In the genomic region with DNA sequence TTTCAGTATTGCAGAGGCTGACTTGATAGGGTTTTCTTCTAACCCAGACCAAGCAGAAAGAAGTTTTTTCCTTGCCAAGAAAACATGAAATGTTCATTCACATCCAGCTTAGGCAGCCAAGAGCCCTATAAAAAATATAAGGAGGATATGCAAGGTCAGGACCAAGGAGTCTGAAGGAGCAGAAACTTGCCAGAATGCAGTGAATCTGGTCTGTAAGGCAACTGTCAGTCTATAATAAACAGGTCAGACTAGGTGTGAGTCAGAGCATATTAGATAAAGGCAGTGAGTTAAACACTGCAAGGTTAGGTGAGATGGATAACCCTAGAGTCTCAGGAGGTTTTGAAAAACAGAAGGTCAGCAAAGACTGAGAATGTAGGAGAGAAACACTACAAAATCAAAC, we compare ENCODE assay signal across 21 cellular contexts.
DNase-seq lines count a peak whose midpoint lies in the region; ATAC-seq, FAIRE-seq and TF ChIP-seq lines count a peak whose summit lies in the region.
"Had no signal": no experiment of that assay in that cellular context is flagged by ENCODE, and none has a peak within 500 bp of the region (broad histone marks: within the 10 kb centered on the region; RNA-seq: fewer than 3 reads in every experiment).

No MANE protein-coding gene starts in this region.

- H3K4me1 Mint-ChIP-seq in mesothelial cell of epicardium (peaks cover 33% of the 10 kb centered on the region), natural killer cell (no peaks in the 10 kb centered on the region), CD14-positive monocyte (no peaks in the 10 kb centered on the region)
- H3K4me1 Mint-ChIP-seq: naive thymus-derived CD4-positive, alpha-beta T cell had no signal

- no peak for TF ChIP-seq POLR2A in IMR-90 (IDR thresholded peaks at IDR 0.05; ENCODE audit: low read depth, low read length)

- H2BK15ac ChIP-seq in IMR-90 (ENCODE audit: low read depth, low read length): no peak overlapping the region

- FAIRE-seq in bronchial epithelial cell (lab: Jason Lieb, UNC) (no peak), D721Med (lab: Jason Lieb, UNC) (no peak)
- FAIRE-seq: islet of Langerhans had no signal

- no peak for ATAC-seq in IMR-90 (ENCODE audit: low read depth)
- ATAC-seq in natural killer cell: no peak
- ATAC-seq: naive thymus-derived CD4-positive, alpha-beta T cell had no signal

- no peak overlapping the region for H4K91ac ChIP-seq in IMR-90 (ENCODE audit: insufficient read depth, low read depth, low read length)

- no peak overlapping the region for H3K56ac ChIP-seq in IMR-90 (ENCODE audit: extremely low read depth, insufficient read depth, low read length)

- H3K18ac ChIP-seq in IMR-90 (ENCODE audit: low read depth, low read length): no peak overlapping the region

- H3K23ac ChIP-seq in IMR-90 (ENCODE audit: low read depth, low read length): no peak overlapping the region

- no peak overlapping the region for H3K4ac ChIP-seq in IMR-90 (ENCODE audit: low read depth, low read length)

- DNase-seq in IMR-90 (peak; percentile 0), bronchial epithelial cell (ENCODE audit: low read depth) (peak; percentile 76), mesothelial cell of epicardium (ENCODE audit: low spot score in 2 of 2, unreplicated experiment in 2 of 2) (no peak), natural killer cell (no peak), D721Med (ENCODE audit: insufficient read length, low spot score) (no peak), CD14-positive monocyte (ENCODE audit: low spot score) (no peak), left ventricle myocardium inferior (no peak)
- DNase-seq: activated CD4-positive, alpha-beta T cell treated with anti-CD3 and anti-CD28 coated beads, Interleukin-2, amount 50 U/mL, for 1 hour; activated CD8-positive, alpha-beta memory T cell treated with anti-CD3 and anti-CD28 coated beads, Interleukin-2, amount 50 U/mL, for 48 hours; DND-41; foreskin fibroblast; HCEC 1CT; hippocampal formation; naive thymus-derived CD4-positive, alpha-beta T cell; NCI-H2171 treated with DMSO at 0.1 percent for 48 hours; SIG-M5; stimulated activated naive CD4-positive, alpha-beta T cell treated with Interleukin-2 at 50 U/mL for 16 hours; T-helper 1 cell; tibial artery had no signal

- POLR2A ChIA-PET in IMR-90 (lab: Charles Lee; ENCODE audit: unreplicated experiment): no interaction called here

- H4K8ac ChIP-seq in IMR-90 (ENCODE audit: low read depth in 2 of 2, low read length in 2 of 2): no peak overlapping the region

- H3K9me3 Mint-ChIP-seq in mesothelial cell of epicardium (peaks cover 10% of the 10 kb centered on the region), natural killer cell (peaks cover 8 to 18% of the 10 kb centered on the region in 2 donors), CD14-positive monocyte (peaks cover 0 to 4% (median 0%) of the 10 kb centered on the region in 7 donors)

- intact Hi-C loops in IMR-90 (cut with micrococcal nuclease) (no loop called here), natural killer cell (cut with micrococcal nuclease) (no loop called here), CD14-positive monocyte (cut with micrococcal nuclease) (no loop called here), left ventricle myocardium inferior (cut with micrococcal nuclease) (no loop called here)

- no peaks in the 10 kb centered on the region for H3K36me3 ChIP-seq in IMR-90 (ENCODE audit: control insufficient read depth, insufficient read depth, low read length)
- no peaks in the 10 kb centered on the region for H3K36me3 ChIP-seq in bronchial epithelial cell (ENCODE audit: control insufficient read depth, insufficient read depth, low read length)
- H3K36me3 ChIP-seq in left ventricle myocardium inferior: no peaks in the 10 kb centered on the region
- H3K36me3 ChIP-seq: tibial artery had no signal

- H2AK9ac ChIP-seq in IMR-90 (replicated peaks; ENCODE audit: low read depth, low read length, poor library complexity): no peak overlapping the region

- H2BK20ac ChIP-seq in IMR-90 (ENCODE audit: low read depth, low read length): no peak overlapping the region

- CTCF ChIA-PET in IMR-90 (lab: Yijun Ruan, JAX): no interaction called here

- H2BK5ac ChIP-seq in IMR-90 (ENCODE audit: low read depth, low read length, poor library complexity, severe bottlenecking): no peak overlapping the region

- no TSS peak for BruUV-seq in IMR-90 (replicated peaks; lab: Mats Ljungman, UMichigan)

- H3K36me3 Mint-ChIP-seq in mesothelial cell of epicardium: no peaks in the 10 kb centered on the region
- no peaks in the 10 kb centered on the region for H3K36me3 Mint-ChIP-seq in natural killer cell
- no peaks in the 10 kb centered on the region for H3K36me3 Mint-ChIP-seq in CD14-positive monocyte
- H3K36me3 Mint-ChIP-seq: naive thymus-derived CD4-positive, alpha-beta T cell had no signal

- no peaks in the 10 kb centered on the region for H3K79me1 ChIP-seq in IMR-90 (ENCODE audit: low read depth in 1 of 2, low read length in 2 of 2)

- H3K27me3 ChIP-seq in IMR-90 (ENCODE audit: control insufficient read depth, insufficient read depth, low read length) (no peaks in the 10 kb centered on the region; the same call in 1 of the 2 replicates), bronchial epithelial cell (ENCODE audit: control insufficient read depth, insufficient read depth, low read length) (no peaks in the 10 kb centered on the region), left ventricle myocardium inferior (ENCODE audit: low read depth) (no peaks in the 10 kb centered on the region)
- H3K27me3 ChIP-seq: tibial artery had no signal

- no peak overlapping the region for H3K27ac ChIP-seq in IMR-90 (ENCODE audit: insufficient read depth, low read length)
- H3K27ac ChIP-seq in left ventricle myocardium inferior (replicated peaks): no peak overlapping the region
- H3K27ac ChIP-seq: tibial artery had no signal

- H3K27me3 Mint-ChIP-seq in mesothelial cell of epicardium (ENCODE audit: low read depth) (no peaks in the 10 kb centered on the region), natural killer cell (ENCODE audit: low read depth in 2 of 2) (no peaks in the 10 kb centered on the region), CD14-positive monocyte (ENCODE audit: low read depth in 3 of 3) (no peaks in the 10 kb centered on the region)
- H3K27me3 Mint-ChIP-seq: naive thymus-derived CD4-positive, alpha-beta T cell; progenitor cell of endocrine pancreas had no signal

- H2BK120ac ChIP-seq in IMR-90 (ENCODE audit: low read depth, low read length): no peak overlapping the region

- H3K4me2 ChIP-seq in IMR-90 (ENCODE audit: low read depth, low read length): no peak overlapping the region

- H3K4me3 ChIP-seq in IMR-90 (ENCODE audit: insufficient read depth, low read depth, low read length) (no peak overlapping the region), bronchial epithelial cell (ENCODE audit: low read depth, low read length) (no peak overlapping the region), left ventricle myocardium inferior (no peak overlapping the region)
- H3K4me3 ChIP-seq: tibial artery had no signal

- no peak overlapping the region for H4K5ac ChIP-seq in IMR-90 (ENCODE audit: low read depth, low read length)

- no peaks in the 10 kb centered on the region for H3K9me3 ChIP-seq in IMR-90 (ENCODE audit: control insufficient read depth, insufficient read depth, low read length)
- H3K9me3 ChIP-seq in left ventricle myocardium inferior (replicated peaks): no peaks in the 10 kb centered on the region
- H3K9me3 ChIP-seq: tibial artery had no signal

- dilution Hi-C loops in IMR-90 (cut with HindIII; ENCODE audit: low sequenced_read_pairs, unreplicated experiment): no loop called here

- no peak overlapping the region for H2AFZ ChIP-seq in IMR-90 (replicated peaks; ENCODE audit: low read length, poor library complexity)

- TF ChIP-seq CTCF in IMR-90 (conservative IDR thresholded peaks at IDR 0.05; ENCODE audit: low read depth, low read length) (no peak), bronchial epithelial cell (IDR thresholded peaks at IDR 0.05; ENCODE audit: insufficient read depth, low read length, severe bottlenecking) (no peak), mesothelial cell of epicardium (IDR thresholded peaks at IDR 0.05; ENCODE audit: unreplicated experiment) (no peak), natural killer cell (IDR thresholded peaks at IDR 0.05) (no peak), D721Med (IDR thresholded peaks at IDR 0.05; ENCODE audit: insufficient read depth, missing control alignments) (no peak), CD14-positive monocyte (IDR thresholded peaks at IDR 0.05) (no peak), left ventricle myocardium inferior (IDR thresholded peaks at IDR 0.05; ENCODE audit: borderline replicate concordance) (no peak)

- no peaks in the 10 kb centered on the region for H3K9me1 ChIP-seq in IMR-90 (ENCODE audit: insufficient read depth, low read length)

- H3K4me3 Mint-ChIP-seq in mesothelial cell of epicardium (no peak overlapping the region), natural killer cell (no peak overlapping the region), CD14-positive monocyte (no peak overlapping the region)
- H3K4me3 Mint-ChIP-seq: naive thymus-derived CD4-positive, alpha-beta T cell had no signal

- no peak overlapping the region for H2AK5ac ChIP-seq in IMR-90 (ENCODE audit: low read depth, low read length)

- no peak for TF ChIP-seq RAD21 in IMR-90 (IDR thresholded peaks at IDR 0.05; ENCODE audit: low read length)

- no peak overlapping the region for H3K9ac ChIP-seq in IMR-90 (ENCODE audit: low read depth, low read length)

- H3K27ac Mint-ChIP-seq in mesothelial cell of epicardium (peak overlapping the region; percentile 40), natural killer cell (no peak overlapping the region), CD14-positive monocyte (no peak overlapping the region)
- H3K27ac Mint-ChIP-seq: naive thymus-derived CD4-positive, alpha-beta T cell; progenitor cell of endocrine pancreas had no signal

- H3K4me1 ChIP-seq in IMR-90 (ENCODE audit: control insufficient read depth, insufficient read depth, low read length) (no peaks in the 10 kb centered on the region), left ventricle myocardium inferior (no peaks in the 10 kb centered on the region)
- H3K4me1 ChIP-seq: tibial artery had no signal

- H3K14ac ChIP-seq in IMR-90 (replicated peaks; ENCODE audit: low read depth, low read length): no peak overlapping the region

- in situ Hi-C loops in IMR-90 (cut with MboI; ENCODE audit: low sequenced_read_pairs): no loop called here

- no peaks in the 10 kb centered on the region for H4K20me1 ChIP-seq in IMR-90 (ENCODE audit: insufficient read depth, low read length)

TF ChIP-seq in IMR-90, 13 proteins besides CTCF, POLR2A, EP300 and RAD21 (continues in another document):
- TF ChIP-seq NFE2L2 (IDR thresholded peaks at IDR 0.05; ENCODE audit: low read depth, low read length): no peak
- TF ChIP-seq, protein P1, sequence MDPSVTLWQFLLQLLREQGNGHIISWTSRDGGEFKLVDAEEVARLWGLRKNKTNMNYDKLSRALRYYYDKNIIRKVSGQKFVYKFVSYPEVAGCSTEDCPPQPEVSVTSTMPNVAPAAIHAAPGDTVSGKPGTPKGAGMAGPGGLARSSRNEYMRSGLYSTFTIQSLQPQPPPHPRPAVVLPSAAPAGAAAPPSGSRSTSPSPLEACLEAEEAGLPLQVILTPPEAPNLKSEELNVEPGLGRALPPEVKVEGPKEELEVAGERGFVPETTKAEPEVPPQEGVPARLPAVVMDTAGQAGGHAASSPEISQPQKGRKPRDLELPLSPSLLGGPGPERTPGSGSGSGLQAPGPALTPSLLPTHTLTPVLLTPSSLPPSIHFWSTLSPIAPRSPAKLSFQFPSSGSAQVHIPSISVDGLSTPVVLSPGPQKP (IDR thresholded peaks at IDR 0.05; ENCODE audit: borderline replicate concordance, low read depth, low read length): no peak

Comparison
In these comparisons a context has a peak if more than half of its experiments do, and no peak if none do; other contexts are left out.
1. DNase-seq: peak in IMR-90 (single experiment) and bronchial epithelial cell (single experiment); none in mesothelial cell of epicardium (0 of 2), natural killer cell (single experiment), D721Med (single experiment), CD14-positive monocyte (single experiment) and left ventricle myocardium inferior (single experiment).